8 cellular contexts compared by ENCODE assay signal in genomic region chr2:125535089-125535488, GRCh38.
"Had no signal": no experiment of that assay in that cellular context is flagged by ENCODE, and none has a peak within 500 bp of the region (broad histone marks: within the 10 kb centered on the region; RNA-seq: fewer than 3 reads in every experiment).

No MANE protein-coding gene starts in this region.

- H3K27ac Mint-ChIP-seq: H9 had no signal

- H3K4me2 ChIP-seq: KMS-11 had no signal

- DNase-seq: GOT3, H9, HCEC 1CT, Karpas-422, KBM-7 had no signal

- H3K4me3 Mint-ChIP-seq: H9 had no signal

- H3K4me1 Mint-ChIP-seq: H9 had no signal

- FAIRE-seq: H54, HTR-8/SVneo had no signal

- H3K9me3 Mint-ChIP-seq: H9 had no signal

- H3K27ac ChIP-seq: KMS-11 had no signal

- H3K9ac ChIP-seq: KMS-11 had no signal
